8 cellular contexts compared by ENCODE assay signal in the genomic region with DNA sequence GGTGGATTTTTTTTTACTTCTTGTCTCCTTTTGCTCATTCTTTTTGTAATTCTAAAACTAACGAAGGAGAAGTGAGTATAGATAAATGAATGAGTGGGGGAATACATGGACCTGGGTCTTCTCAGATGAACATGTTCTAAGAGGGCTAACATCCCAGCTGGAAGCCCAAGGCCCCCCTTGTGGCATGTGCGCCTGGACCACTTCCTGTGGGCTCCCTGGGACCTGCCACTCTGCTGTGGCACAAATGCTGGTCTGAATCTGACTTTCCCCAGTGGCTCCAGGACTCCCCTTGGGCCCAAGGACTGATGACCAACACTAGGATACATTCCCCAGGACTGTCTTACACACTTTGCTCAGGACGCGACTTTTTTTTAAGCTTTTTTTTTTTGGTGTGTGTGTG. TPM values are rescaled to one million over a fixed set of nuclear protein-coding genes. Genes with fewer than 3 reads are reported as not detected.
"Had no signal": no experiment of that assay in that cellular context is flagged by ENCODE, and none has a peak within 500 bp of the region (broad histone marks: within the 10 kb centered on the region; RNA-seq: fewer than 3 reads in every experiment).

No MANE protein-coding gene starts in this region.

- H3K27ac ChIP-seq: HL-60 had no signal

- DNase-seq: IMR-90, KBM-7, KG1 had no signal

- ATAC-seq: HepG2, K562 had no signal

- H3K4me3 ChIP-seq: K562 had no signal

RNA-seq across cellular contexts. Expression of gene ALX4, which starts 32.7 kb away (rescaled TPM):
- total RNA-seq: HepG2, HT-29, HT1080, IMR-90 had no signal
